18 cellular contexts compared by ENCODE assay signal in the genomic region with DNA sequence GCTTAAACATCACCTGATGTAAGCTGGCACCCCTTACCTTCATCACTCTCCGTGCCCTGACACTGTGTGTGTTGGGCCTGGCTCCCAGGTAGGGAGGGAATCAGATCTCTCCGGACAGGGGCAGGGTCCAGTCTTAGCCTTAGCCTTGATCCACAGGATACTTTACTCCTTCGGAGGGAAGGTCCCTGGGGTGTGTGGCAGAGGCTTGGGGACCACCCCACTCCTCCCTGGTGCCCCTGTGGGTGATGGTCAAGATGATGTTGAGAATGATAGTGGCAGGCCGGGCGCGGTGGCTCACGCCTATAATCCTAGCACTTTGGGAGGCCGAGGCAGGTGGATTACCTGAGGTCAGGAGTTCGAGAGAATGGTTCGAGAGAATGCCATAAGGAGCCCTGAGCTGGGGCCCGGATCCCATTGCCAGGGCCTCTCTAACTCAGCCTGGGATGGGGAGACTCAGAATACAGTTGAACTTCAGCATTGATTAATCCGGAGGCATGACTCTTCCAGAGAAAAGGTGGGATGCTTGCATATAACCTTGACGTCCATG.
DNase-seq lines count a peak whose midpoint lies in the region; ATAC-seq and TF ChIP-seq lines count a peak whose summit lies in the region.
"Had no signal": no experiment of that assay in that cellular context is flagged by ENCODE, and none has a peak within 500 bp of the region (broad histone marks: within the 10 kb centered on the region; RNA-seq: fewer than 3 reads in every experiment).

No MANE protein-coding gene starts in this region.

- H2BK15ac ChIP-seq in neuronal stem cell (ENCODE audit: low read length): no peak overlapping the region

- H3K27ac ChIP-seq in neuronal stem cell (replicated peaks; ENCODE audit: low read length) (no peak overlapping the region), neural progenitor cell (no peak overlapping the region)
- H3K27ac ChIP-seq: GM23248 had no signal

- WGBS in neuronal stem cell (ENCODE audit: extremely low coverage in 2 of 2, insufficient read length in 2 of 2, insufficient replicate concordance in 1 of 2), 2 donors: no CpG with 5 or more reads among the region's 13 CpGs

- peaks cover 19% of the 10 kb centered on the region for H3F3A ChIP-seq in neural progenitor cell (ENCODE audit: low read depth)

- no peaks in the 10 kb centered on the region for H3K36me3 Mint-ChIP-seq in activated CD4-positive, alpha-beta memory T cell treated with anti-CD3 and anti-CD28 coated beads for 36 hours
- H3K36me3 Mint-ChIP-seq in activated CD4-positive, alpha-beta memory T cell treated with anti-CD3 and anti-CD28 coated beads, Interleukin-2, amount 10 ng/mL, durations not matched to agents 7 days and 5 days (ENCODE audit: low read depth): no peaks in the 10 kb centered on the region
- H3K36me3 Mint-ChIP-seq in activated naive CD8-positive, alpha-beta T cell treated with anti-CD3 and anti-CD28 coated beads for 36 hours: no peaks in the 10 kb centered on the region
- no peaks in the 10 kb centered on the region for H3K36me3 Mint-ChIP-seq in neural progenitor cell
- H3K36me3 Mint-ChIP-seq: IgD-negative memory B cell had no signal

- H3K36me3 ChIP-seq in neuronal stem cell (replicated peaks in 1 of 2; ENCODE audit: control insufficient read depth in 2 of 2, insufficient read depth in 2 of 2, low read length in 2 of 2): no peaks in the 10 kb centered on the region
- no peaks in the 10 kb centered on the region for H3K36me3 ChIP-seq in neural progenitor cell

- peaks cover 1% of the 10 kb centered on the region for H3K27me3 Mint-ChIP-seq in activated CD4-positive, alpha-beta memory T cell treated with anti-CD3 and anti-CD28 coated beads for 36 hours
- no peaks in the 10 kb centered on the region for H3K27me3 Mint-ChIP-seq in activated CD4-positive, alpha-beta memory T cell treated with anti-CD3 and anti-CD28 coated beads, Interleukin-2, amount 10 ng/mL, durations not matched to agents 7 days and 5 days
- H3K27me3 Mint-ChIP-seq in activated naive CD8-positive, alpha-beta T cell treated with anti-CD3 and anti-CD28 coated beads for 36 hours: no peaks in the 10 kb centered on the region
- H3K27me3 Mint-ChIP-seq in neural progenitor cell (ENCODE audit: insufficient read depth, low read depth): peaks cover 11% of the 10 kb centered on the region
- H3K27me3 Mint-ChIP-seq: CD4-positive, alpha-beta T cell had no signal

- H3K4me1 ChIP-seq in neuronal stem cell (ENCODE audit: control insufficient read depth in 2 of 2, insufficient read depth in 1 of 2, low read depth in 1 of 2, low read length in 2 of 2): peaks cover 0 to 19% of the 10 kb centered on the region in 2 donors
- H3K4me1 ChIP-seq in neural progenitor cell: peaks cover 39% of the 10 kb centered on the region
- H3K4me1 ChIP-seq: Caco-2 had no signal

- ATAC-seq in HG02678 (IDR thresholded peaks at IDR 0.05; ENCODE audit: unreplicated experiment): peak; percentile 6
- no peak for ATAC-seq in GM18498 (IDR thresholded peaks at IDR 0.05; ENCODE audit: unreplicated experiment)

- no peak for DNase-seq in activated CD4-positive, alpha-beta memory T cell treated with anti-CD3 and anti-CD28 coated beads for 36 hours
- no peak for DNase-seq in activated CD4-positive, alpha-beta memory T cell treated with anti-CD3 and anti-CD28 coated beads, Interleukin-2, amount 10 ng/mL, durations not matched to agents 7 days and 5 days
- DNase-seq in activated naive CD8-positive, alpha-beta T cell treated with anti-CD3 and anti-CD28 coated beads for 36 hours: no peak
- no peak for DNase-seq in neuronal stem cell (ENCODE audit: low spot score)
- DNase-seq in KBM-7: no peak
- DNase-seq in neural progenitor cell (ENCODE audit: low spot score): no peak
- DNase-seq: Caco-2; CD4-positive, alpha-beta T cell; GM23248; HCEC 1CT; MM.1S; NCI-H1092 treated with DMSO at 0.1 percent for 48 hours; NCI-H2081 treated with DMSO at 0.1 percent for 48 hours; OCI-M1; SHP77 had no signal

- intact Hi-C loops in activated CD4-positive, alpha-beta memory T cell treated with anti-CD3 and anti-CD28 coated beads for 36 hours (cut with micrococcal nuclease): loop anchor here (10.0 kb wide), 1 partner anchor 207 kb away; no protein-coding TSS in a partner anchor

- no peak overlapping the region for H4K91ac ChIP-seq in neuronal stem cell (ENCODE audit: low read depth, low read length, poor library complexity)

- no peak overlapping the region for H2AFZ ChIP-seq in neuronal stem cell (ENCODE audit: low read length)
- no peak overlapping the region for H2AFZ ChIP-seq in neural progenitor cell (replicated peaks)
- H2AFZ ChIP-seq: GM23248 had no signal

- CTCF ChIA-PET in activated CD4-positive, alpha-beta memory T cell treated with anti-CD3 and anti-CD28 coated beads for 36 hours (lab: Charles Lee): interaction anchor here (0.7 to 1.3 kb wide), 2 partner anchors 102 to 438 kb away, joined by 3 to 4 read pairs; no protein-coding TSS in a partner anchor
- CTCF ChIA-PET in activated CD4-positive, alpha-beta memory T cell treated with anti-CD3 and anti-CD28 coated beads, Interleukin-2, amount 10 ng/mL, durations not matched to agents 7 days and 5 days (lab: Charles Lee): no interaction called here

- H3K9me3 ChIP-seq in neuronal stem cell (replicated peaks in 1 of 2; ENCODE audit: control insufficient read depth in 2 of 2, insufficient read depth in 1 of 2, low read depth in 1 of 2, low read length in 2 of 2): no peaks in the 10 kb centered on the region
- no peaks in the 10 kb centered on the region for H3K9me3 ChIP-seq in neural progenitor cell (ENCODE audit: low read depth)
- H3K9me3 ChIP-seq: Caco-2 had no signal

- H3K14ac ChIP-seq in neuronal stem cell (ENCODE audit: low read length): no peak overlapping the region

- no peak overlapping the region for H3K4me3 Mint-ChIP-seq in activated CD4-positive, alpha-beta memory T cell treated with anti-CD3 and anti-CD28 coated beads for 36 hours
- H3K4me3 Mint-ChIP-seq in activated CD4-positive, alpha-beta memory T cell treated with anti-CD3 and anti-CD28 coated beads, Interleukin-2, amount 10 ng/mL, durations not matched to agents 7 days and 5 days: no peak overlapping the region
- H3K4me3 Mint-ChIP-seq in activated naive CD8-positive, alpha-beta T cell treated with anti-CD3 and anti-CD28 coated beads for 36 hours: peak overlapping the region; percentile 15
- H3K4me3 Mint-ChIP-seq in neural progenitor cell: no peak overlapping the region
- H3K4me3 Mint-ChIP-seq: CD4-positive, alpha-beta T cell had no signal

- H3K4me3 ChIP-seq in neuronal stem cell (ENCODE audit: low read length in 2 of 2) (no peak overlapping the region), neural progenitor cell (no peak overlapping the region)
- H3K4me3 ChIP-seq: GM23248 had no signal

- no peaks in the 10 kb centered on the region for H4K20me1 ChIP-seq in neural progenitor cell (ENCODE audit: low read depth)

- peaks cover 16% of the 10 kb centered on the region for H3K4me1 Mint-ChIP-seq in activated CD4-positive, alpha-beta memory T cell treated with anti-CD3 and anti-CD28 coated beads for 36 hours (ENCODE audit: low read depth)
- H3K4me1 Mint-ChIP-seq in activated CD4-positive, alpha-beta memory T cell treated with anti-CD3 and anti-CD28 coated beads, Interleukin-2, amount 10 ng/mL, durations not matched to agents 7 days and 5 days: peaks cover 9% of the 10 kb centered on the region
- peaks cover 17% of the 10 kb centered on the region for H3K4me1 Mint-ChIP-seq in activated naive CD8-positive, alpha-beta T cell treated with anti-CD3 and anti-CD28 coated beads for 36 hours
- peaks cover 15% of the 10 kb centered on the region for H3K4me1 Mint-ChIP-seq in neural progenitor cell

- no peak overlapping the region for H2BK5ac ChIP-seq in neuronal stem cell (ENCODE audit: low read length)

- no peaks in the 10 kb centered on the region for H3K79me2 ChIP-seq in neural progenitor cell (ENCODE audit: low read depth)

- H3K4me2 ChIP-seq in neuronal stem cell (ENCODE audit: insufficient read depth, low read length, poor library complexity, severe bottlenecking): no peak overlapping the region
- H3K4me2 ChIP-seq in neural progenitor cell: no peak overlapping the region

- H3K23ac ChIP-seq in neuronal stem cell (ENCODE audit: low read depth, low read length, poor library complexity): peak overlapping the region; percentile 14

- no peak overlapping the region for H3K4ac ChIP-seq in neuronal stem cell (ENCODE audit: low read length)

- no peaks in the 10 kb centered on the region for H3K9me3 Mint-ChIP-seq in activated CD4-positive, alpha-beta memory T cell treated with anti-CD3 and anti-CD28 coated beads for 36 hours
- no peaks in the 10 kb centered on the region for H3K9me3 Mint-ChIP-seq in activated CD4-positive, alpha-beta memory T cell treated with anti-CD3 and anti-CD28 coated beads, Interleukin-2, amount 10 ng/mL, durations not matched to agents 7 days and 5 days
- no peaks in the 10 kb centered on the region for H3K9me3 Mint-ChIP-seq in activated naive CD8-positive, alpha-beta T cell treated with anti-CD3 and anti-CD28 coated beads for 36 hours
- no peaks in the 10 kb centered on the region for H3K9me3 Mint-ChIP-seq in neural progenitor cell
- H3K9me3 Mint-ChIP-seq: CD4-positive, alpha-beta T cell; IgD-negative memory B cell had no signal

- H2AK5ac ChIP-seq in neuronal stem cell (ENCODE audit: low read depth, low read length): peak overlapping the region; percentile 66

- H4K8ac ChIP-seq in neuronal stem cell (ENCODE audit: low read depth, low read length): no peak overlapping the region

- H3K9ac ChIP-seq in neuronal stem cell (ENCODE audit: low read depth, low read length, poor library complexity) (no peak overlapping the region), neural progenitor cell (no peak overlapping the region)
- H3K9ac ChIP-seq: GM23248 had no signal

- no peak overlapping the region for H3K18ac ChIP-seq in neuronal stem cell (ENCODE audit: low read length)

- POLR2A ChIA-PET in activated CD4-positive, alpha-beta memory T cell treated with anti-CD3 and anti-CD28 coated beads for 36 hours (lab: Charles Lee): no interaction called here
- POLR2A ChIA-PET in activated CD4-positive, alpha-beta memory T cell treated with anti-CD3 and anti-CD28 coated beads, Interleukin-2, amount 10 ng/mL, durations not matched to agents 7 days and 5 days (lab: Charles Lee): no interaction called here

- H3K27me3 ChIP-seq in neuronal stem cell (ENCODE audit: control insufficient read depth in 3 of 3, insufficient read depth in 3 of 3, low read depth in 1 of 3, low read length in 3 of 3) (peaks cover 0 to 34% (median 0%) of the 10 kb centered on the region in 3 experiments), neural progenitor cell (no peaks in the 10 kb centered on the region)

- peak overlapping the region; percentile 33 for H3K27ac Mint-ChIP-seq in activated CD4-positive, alpha-beta memory T cell treated with anti-CD3 and anti-CD28 coated beads for 36 hours
- no peak overlapping the region for H3K27ac Mint-ChIP-seq in activated CD4-positive, alpha-beta memory T cell treated with anti-CD3 and anti-CD28 coated beads, Interleukin-2, amount 10 ng/mL, durations not matched to agents 7 days and 5 days
- peak overlapping the region; percentile 46 for H3K27ac Mint-ChIP-seq in activated naive CD8-positive, alpha-beta T cell treated with anti-CD3 and anti-CD28 coated beads for 36 hours
- H3K27ac Mint-ChIP-seq in neural progenitor cell: no peak overlapping the region
- H3K27ac Mint-ChIP-seq: CD4-positive, alpha-beta T cell; IgD-negative memory B cell had no signal

- in situ Hi-C loops in KBM-7 (cut with MboI; ENCODE audit: low pct_unique_long_range_greater_than_20kb, low sequenced_read_pairs): no loop called here

- no peak for TF ChIP-seq CTCF in neural progenitor cell (IDR thresholded peaks at IDR 0.05)

- no peak overlapping the region for H2BK12ac ChIP-seq in neuronal stem cell (ENCODE audit: low read length)

- no peaks in the 10 kb centered on the region for H3K79me1 ChIP-seq in neuronal stem cell (ENCODE audit: low read depth, low read length)

- H2BK120ac ChIP-seq in neuronal stem cell (ENCODE audit: low read depth, low read length): no peak overlapping the region

Comparison
In these comparisons a context has a peak if more than half of its experiments do, and no peak if none do; other contexts are left out.
1. H3K27ac Mint-ChIP-seq: peak in activated CD4-positive, alpha-beta memory T cell treated with anti-CD3 and anti-CD28 coated beads for 36 hours (single experiment) and activated naive CD8-positive, alpha-beta T cell treated with anti-CD3 and anti-CD28 coated beads for 36 hours (single experiment); none in activated CD4-positive, alpha-beta memory T cell treated with anti-CD3 and anti-CD28 coated beads, Interleukin-2, amount 10 ng/mL, durations not matched to agents 7 days and 5 days (single experiment) and neural progenitor cell (single experiment).